Comparison of ENCODE assay signal across 21 cellular contexts in the genomic region with DNA sequence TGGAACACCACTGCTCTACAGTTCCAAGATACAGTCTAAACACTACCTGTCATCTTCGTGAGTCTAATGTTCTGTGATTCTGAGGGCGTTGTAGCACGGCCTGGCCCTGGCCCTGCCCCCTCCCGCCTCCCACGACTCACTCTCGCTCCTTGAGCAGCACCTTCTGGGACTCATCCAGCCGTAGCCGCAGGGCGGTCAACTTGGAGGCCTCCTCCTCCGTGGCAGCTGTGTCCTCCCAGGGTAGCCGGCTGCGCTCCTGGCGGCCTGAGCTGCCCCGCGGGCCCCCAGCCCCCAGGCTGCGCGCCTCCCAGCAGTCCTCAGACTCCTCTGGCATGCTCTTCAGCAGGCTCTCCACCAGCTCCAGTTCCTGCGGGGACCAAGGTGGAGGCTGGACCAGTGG. TPM values are rescaled to one million over a fixed set of nuclear protein-coding genes. Genes with fewer than 3 reads are reported as not detected.
DNase-seq lines count a peak whose midpoint lies in the region; ATAC-seq and TF ChIP-seq lines count a peak whose summit lies in the region.
"Had no signal": no experiment of that assay in that cellular context is flagged by ENCODE, and none has a peak within 500 bp of the region (broad histone marks: within the 10 kb centered on the region; RNA-seq: fewer than 3 reads in every experiment).

No MANE protein-coding gene starts in this region.

- H3K9me2 ChIP-seq in GM23248 (ENCODE audit: insufficient read depth) = no peaks in the 10 kb centered on the region

- no peak overlapping the region for H3K4me3 ChIP-seq in RWPE2 (ENCODE audit: severe bottlenecking)
- no peak overlapping the region for H3K4me3 ChIP-seq in spleen
- H3K4me3 ChIP-seq in GM23248 = no peak overlapping the region
- H3K4me3 ChIP-seq: cardiac muscle cell, gastroesophageal sphincter, psoas muscle, smooth muscle cell had no signal

- H3K27me3 ChIP-seq in RWPE2 (ENCODE audit: insufficient read depth, poor library complexity, severe bottlenecking) (no peaks in the 10 kb centered on the region), spleen (replicated peaks in 1 of 7) (no peaks in the 10 kb centered on the region), GM23248 (replicated peaks; ENCODE audit: insufficient read depth) (no peaks in the 10 kb centered on the region)
- H3K27me3 ChIP-seq: cardiac muscle cell, gastroesophageal sphincter had no signal

- intact Hi-C loops in spleen (cut with DNase I; ENCODE audit: low total_unique reads) = no loop called here

- no peaks in the 10 kb centered on the region for H3K9me3 ChIP-seq in RWPE2 (ENCODE audit: severe bottlenecking)
- no peaks in the 10 kb centered on the region for H3K9me3 ChIP-seq in spleen
- H3K9me3 ChIP-seq in GM23248 (ENCODE audit: low read depth) = no peaks in the 10 kb centered on the region
- H3K9me3 ChIP-seq: gastroesophageal sphincter, psoas muscle had no signal

- POLR2A ChIA-PET in HEK293T (lab: Yijun Ruan, JAX) = no interaction called here

- no peak overlapping the region for H3K27ac ChIP-seq in RWPE2 (ENCODE audit: poor library complexity, severe bottlenecking)
- no peak overlapping the region for H3K27ac ChIP-seq in spleen
- H3K27ac ChIP-seq in GM23248 = no peak overlapping the region
- H3K27ac ChIP-seq: cardiac muscle cell, gastroesophageal sphincter, psoas muscle had no signal

- DNase-seq in Caki2 (ENCODE audit: low read depth) = peak; percentile 32
- DNase-seq in RWPE2 (ENCODE audit: low spot score) = no peak
- peak; percentile 65 for DNase-seq in kidney tubule cell (ENCODE audit: low spot score)
- peak; percentile 74 for DNase-seq in spleen
- no peak for DNase-seq in GM23248
- no peak for DNase-seq in NCI-H1417 (lab: John Stamatoyannopoulos, UW)
- DNase-seq in HEK293T (ENCODE audit: extremely low spot score) = no peak
- DNase-seq: activated CD4-positive, alpha-beta T cell treated with anti-CD3 and anti-CD28 coated beads, Interleukin-2, amount 50 U/mL, for 1 hour; CD4-positive, alpha-beta memory T cell; NCI-H1436 treated with DMSO at 0.1 percent for 48 hours; NCI-H2171; psoas muscle; stimulated activated CD4-positive, alpha-beta T cell treated with anti-CD3 and anti-CD28 coated beads, Interleukin-2, amount 100 ng/mL, for 48 hours; stimulated activated naive B cell treated with anti-CD40 and anti-IgM and Interleukin-4, amounts not matched to agents 10 μg/mL and 1 μg/mL and 100 μg/mL, for 72 hours had no signal

- no peaks in the 10 kb centered on the region for H3K79me2 ChIP-seq in GM23248 (ENCODE audit: insufficient read depth)

- H3F3A ChIP-seq in GM23248 (ENCODE audit: insufficient read depth) = no peaks in the 10 kb centered on the region

- TF ChIP-seq CTCF in RWPE2 (IDR thresholded peaks at IDR 0.05; ENCODE audit: poor library complexity, severe bottlenecking) = no peak
- TF ChIP-seq CTCF in spleen (IDR thresholded peaks at IDR 0.05 in 8 of 11, conservative IDR thresholded peaks at IDR 0.05 in 3 of 11) = no peak

- peak; percentile 32; the same call in 1 of the 3 replicates for ATAC-seq in RWPE2 (ENCODE audit: low read depth)
- ATAC-seq: gastroesophageal sphincter; HCT116; psoas muscle; SK-N-SH treated with all-trans-retinoic acid at 6 μM for 48 hours; stimulated activated naive B cell treated with anti-CD40 and anti-IgM and Interleukin-4, amounts not matched to agents 10 μg/mL and 1 μg/mL and 100 μg/mL, for 72 hours; WTC11 had no signal

- no peak for TF ChIP-seq POLR2A in spleen (IDR thresholded peaks at IDR 0.05)

- peaks cover 9% of the 10 kb centered on the region for H3K4me1 ChIP-seq in RWPE2 (ENCODE audit: insufficient read depth, poor library complexity, severe bottlenecking)
- peaks cover 13 to 62% (median 31%) of the 10 kb centered on the region in 6 donors for H3K4me1 ChIP-seq in spleen
- H3K4me1 ChIP-seq in GM23248 (ENCODE audit: insufficient read depth) = peaks cover 5% of the 10 kb centered on the region
- H3K4me1 ChIP-seq: psoas muscle had no signal

- H3K36me3 ChIP-seq in RWPE2 (ENCODE audit: low read depth) (no peaks in the 10 kb centered on the region), spleen (peaks cover 0 to 8% (median 2%) of the 10 kb centered on the region in 6 donors), GM23248 (ENCODE audit: low read depth) (no peaks in the 10 kb centered on the region)
- H3K36me3 ChIP-seq: cardiac muscle cell had no signal

- H3K9ac ChIP-seq in GM23248 = no peak overlapping the region

- no peak overlapping the region for H2AFZ ChIP-seq in GM23248

- H3K4me2 ChIP-seq in GM23248 (ENCODE audit: unreplicated experiment) = no peak overlapping the region
- H3K4me2 ChIP-seq: smooth muscle cell had no signal

- in situ Hi-C loops in Caki2 (cut with HindIII; ENCODE audit: low pct_unique_long_range_greater_than_20kb, low sequenced_read_pairs) (no loop called here), GM23248 (cut with MboI) (no loop called here)

- H4K20me1 ChIP-seq in GM23248 (ENCODE audit: insufficient read depth) = no peaks in the 10 kb centered on the region

- CTCF ChIA-PET in HEK293T (lab: Yijun Ruan, JAX) = interaction anchor here (0.6 kb wide), 1 partner anchor 114 kb away, joined by 3 read pairs; no protein-coding TSS in a partner anchor

- 90 to 93% (median 91%) methylated on average over 10 to 18 of the region's 18 CpGs for WGBS in spleen, 5 donors
- 88 to 89% methylated on average over 16 to 17 of the region's 18 CpGs for WGBS in GM23248 (ENCODE audit: low coverage in 1 of 2, low lambda C conversion rate in 2 of 2, missing lambda C conversion rate in 2 of 2), 2 experiments

TF ChIP-seq in HEK293T, 16 proteins besides CTCF, POLR2A, EP300 and RAD21:
- no peak for TF ChIP-seq LEF1 (IDR thresholded peaks at IDR 0.05; ENCODE audit: borderline replicate concordance)
- no peak for TF ChIP-seq ARNT (IDR thresholded peaks at IDR 0.05)
- TF ChIP-seq ZNF384 (IDR thresholded peaks at IDR 0.05) = no peak
- TF ChIP-seq BHLHE40 (IDR thresholded peaks at IDR 0.05; ENCODE audit: borderline replicate concordance) = no peak
- TF ChIP-seq SUZ12 (IDR thresholded peaks at IDR 0.05) = no peak
- no peak for TF ChIP-seq TARDBP (IDR thresholded peaks at IDR 0.05)
- no peak for TF ChIP-seq L3MBTL2 (conservative IDR thresholded peaks at IDR 0.05)
- no peak for TF ChIP-seq FOXM1 (IDR thresholded peaks at IDR 0.05; ENCODE audit: borderline replicate concordance)
- TF ChIP-seq ELF4 (IDR thresholded peaks at IDR 0.05) = no peak
- TF ChIP-seq, protein P1, sequence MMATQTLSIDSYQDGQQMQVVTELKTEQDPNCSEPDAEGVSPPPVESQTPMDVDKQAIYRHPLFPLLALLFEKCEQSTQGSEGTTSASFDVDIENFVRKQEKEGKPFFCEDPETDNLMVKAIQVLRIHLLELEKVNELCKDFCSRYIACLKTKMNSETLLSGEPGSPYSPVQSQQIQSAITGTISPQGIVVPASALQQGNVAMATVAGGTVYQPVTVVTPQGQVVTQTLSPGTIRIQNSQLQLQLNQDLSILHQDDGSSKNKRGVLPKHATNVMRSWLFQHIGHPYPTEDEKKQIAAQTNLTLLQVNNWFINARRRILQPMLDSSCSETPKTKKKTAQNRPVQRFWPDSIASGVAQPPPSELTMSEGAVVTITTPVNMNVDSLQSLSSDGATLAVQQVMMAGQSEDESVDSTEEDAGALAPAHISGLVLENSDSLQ (IDR thresholded peaks at IDR 0.05) = no peak

RNA-seq across cellular contexts. Expression of a gene that starts 10.6 kb away (rescaled TPM):
- total RNA-seq in Caki2 (2014; rRNA removed; shearing (Covaris generic); ENCODE audit: low replicate concordance) = 22.2 and 23.1 TPM in 2 replicates
- 10 to 100 TPM in 2 of 7 donors, 1 to 10 TPM in 5; 7.0 to 14.8 (median 7.9) TPM for total RNA-seq in spleen
- polyA plus RNA-seq in spleen = 1 to 10 TPM; 4.6 to 7.7 (median 4.8) TPM
- total RNA-seq in GM23248 (2014; rRNA removed; shearing (Covaris generic)) = 17.7 and 20.6 TPM in 2 replicates
- polyA plus RNA-seq in GM23248 (2016; fragmentation: Nextera tagmentation; extraction: Ambion mirVana) = 3.9 and 4.6 TPM in 2 replicates

RNA-seq across cellular contexts. Expression of a gene that starts 16.7 kb away (rescaled TPM):
- not detected in 2 replicates for total RNA-seq in Caki2 (2014; rRNA removed; shearing (Covaris generic); ENCODE audit: low replicate concordance)
- total RNA-seq in spleen = 10 to 100 TPM in 6 of 7 donors, 1 to 10 TPM in 1; 7.3 to 23.8 (median 13.6) TPM
- polyA plus RNA-seq in spleen = 1 to 10 TPM; 5.2 to 9.7 (median 9.3) TPM
- not detected in 2 replicates for total RNA-seq in GM23248 (2014; rRNA removed; shearing (Covaris generic))
- polyA plus RNA-seq in GM23248 (2016; fragmentation: Nextera tagmentation; extraction: Ambion mirVana) = 0.05 and 0.18 TPM in 2 replicates
- total RNA-seq: cardiac muscle cell, lung microvascular endothelial cell, smooth muscle cell had no signal
- polyA plus RNA-seq: cardiac muscle cell, smooth muscle cell had no signal

RNA-seq across cellular contexts. Expression of a gene that starts 39.5 kb away (rescaled TPM):
- 21.9 and 50.0 TPM in 2 replicates for total RNA-seq in Caki2 (2014; rRNA removed; shearing (Covaris generic); ENCODE audit: low replicate concordance)
- 10 to 100 TPM in 6 of 7 donors, 1 to 10 TPM in 1; 7.3 to 19.8 (median 16.1) TPM for total RNA-seq in spleen
- 10 to 100 TPM in 1 of 3 donors, 1 to 10 TPM in 2; 4.1 to 10.0 (median 5.5) TPM for polyA plus RNA-seq in spleen
- total RNA-seq in GM23248 (2014; rRNA removed; shearing (Covaris generic)) = 51.6 and 60.5 TPM in 2 replicates
- polyA plus RNA-seq in GM23248 (2016; fragmentation: Nextera tagmentation; extraction: Ambion mirVana) = 44.6 and 47.1 TPM in 2 replicates

Comparison
In these comparisons a context has a peak if more than half of its experiments do, and no peak if none do; other contexts are left out.
1. DNase-seq: peak in Caki2 (single experiment), kidney tubule cell (single experiment) and spleen (single experiment); none in RWPE2 (single experiment), GM23248 (single experiment), NCI-H1417 (0 of 3) and HEK293T (single experiment).